ENCODE assay signal across 19 cellular contexts in genomic region chr18:13424377-13424776, GRCh38.
"Had no signal": no experiment of that assay in that cellular context is flagged by ENCODE, and none has a peak within 500 bp of the region (broad histone marks: within the 10 kb centered on the region; RNA-seq: fewer than 3 reads in every experiment).

No MANE protein-coding gene starts in this region.

- H3K27me3 Mint-ChIP-seq: activated CD4-positive, alpha-beta T cell treated with anti-CD3 and anti-CD28 coated beads for 36 hours had no signal

- H3K27ac ChIP-seq: right lobe of liver, skin epidermis, testis, uterus had no signal

- H3K36me3 ChIP-seq: right lobe of liver, uterus had no signal

- H3K4me1 Mint-ChIP-seq: immature natural killer cell, natural killer cell had no signal

- H3K27me3 ChIP-seq: right lobe of liver, testis, uterus had no signal

- H3K9me3 Mint-ChIP-seq: activated naive CD4-positive, alpha-beta T cell treated with anti-CD3 and anti-CD28 coated beads for 36 hours; immature natural killer cell; natural killer cell had no signal

- ATAC-seq: activated CD4-positive, alpha-beta T cell treated with anti-CD3 and anti-CD28 coated beads for 36 hours; natural killer cell; right lobe of liver; stimulated activated naive CD8-positive, alpha-beta T cell treated with anti-CD3 and anti-CD28 coated beads, Interleukin-15, Interleukin-2, amounts not matched to agents 100 U/mL and 50 U/mL, for 24 hours had no signal

- H3K27ac Mint-ChIP-seq: activated CD4-positive, alpha-beta T cell treated with anti-CD3 and anti-CD28 coated beads for 36 hours; activated naive CD4-positive, alpha-beta T cell treated with anti-CD3 and anti-CD28 coated beads for 36 hours; immature natural killer cell; natural killer cell had no signal

- H3K9me3 ChIP-seq: right lobe of liver, testis, uterus had no signal

- H3K4me1 ChIP-seq: testis, uterus had no signal

- H3K36me3 Mint-ChIP-seq: natural killer cell had no signal

- H3K4me3 ChIP-seq: right lobe of liver, skin epidermis, testis, uterus had no signal

- H3K4me3 Mint-ChIP-seq: activated CD4-positive, alpha-beta T cell treated with anti-CD3 and anti-CD28 coated beads for 36 hours; activated naive CD4-positive, alpha-beta T cell treated with anti-CD3 and anti-CD28 coated beads for 36 hours; immature natural killer cell; natural killer cell had no signal

- DNase-seq: activated CD4-positive, alpha-beta T cell treated with anti-CD3 and anti-CD28 coated beads for 36 hours; activated CD4-positive, CD25-positive, alpha-beta regulatory T cell; activated CD8-positive, alpha-beta memory T cell treated with anti-CD3 and anti-CD28 coated beads for 24 hours; activated effector memory CD4-positive, alpha-beta T cell treated with anti-CD3 and anti-CD28 coated beads, Interleukin-2, amount 50 U/mL, for 16 hours; activated naive CD4-positive, alpha-beta T cell treated with anti-CD3 and anti-CD28 coated beads for 36 hours; amniotic stem cell; central memory CD4-positive, alpha-beta T cell; foreskin fibroblast; hypothalamus; immature natural killer cell; natural killer cell; posterior cingulate gyrus; right lobe of liver; stimulated activated CD4-positive, alpha-beta T cell treated with anti-CD3 and anti-CD28 coated beads, Interleukin-12 subunit alpha, Interleukin-12 subunit beta, amount 100 ng/mL, for 4 hours; stimulated activated CD4-positive, alpha-beta T cell treated with anti-CD3 and anti-CD28 coated beads, Interleukin-4, amount 100 ng/mL, for 1 hour; stimulated activated naive CD8-positive, alpha-beta T cell treated with anti-CD3 and anti-CD28 coated beads, Interleukin-15, Interleukin-2, amounts not matched to agents 100 U/mL and 50 U/mL, for 24 hours; testis; uterus had no signal
